Comparison of ENCODE assay signal across 13 cellular contexts in the genomic region with DNA sequence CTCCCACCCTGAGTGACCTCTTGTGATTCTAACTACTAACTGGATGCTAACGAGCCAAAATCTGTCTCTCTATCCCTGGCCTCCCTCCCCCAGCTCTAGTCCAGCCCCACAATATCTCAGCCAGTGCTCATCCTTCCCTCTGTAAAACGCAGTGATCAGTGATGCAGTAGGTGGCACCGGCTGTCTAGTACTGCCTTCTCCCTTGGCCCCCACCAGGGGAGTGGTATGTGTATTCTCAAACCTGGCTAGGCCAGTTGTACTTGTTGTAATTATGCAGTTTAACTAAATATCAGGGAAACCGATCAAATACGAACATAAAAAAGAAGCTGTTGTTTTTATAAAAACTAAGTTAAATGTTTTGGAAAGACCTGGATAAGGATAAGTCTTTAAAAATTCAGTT.
A peak's percentile ranks its signal among the peaks of the same experiment; 100 is the strongest.
DNase-seq lines count a peak whose midpoint lies in the region; ATAC-seq and TF ChIP-seq lines count a peak whose summit lies in the region.
"Had no signal": no experiment of that assay in that cellular context is flagged by ENCODE, and none has a peak within 500 bp of the region (broad histone marks: within the 10 kb centered on the region; RNA-seq: fewer than 3 reads in every experiment).

No MANE protein-coding gene starts in this region.

- H3K27me3 Mint-ChIP-seq in T-helper 17 cell = no peaks in the 10 kb centered on the region
- H3K27me3 Mint-ChIP-seq in progenitor cell of endocrine pancreas = no peaks in the 10 kb centered on the region
- no peaks in the 10 kb centered on the region for H3K27me3 Mint-ChIP-seq in type B pancreatic cell
- H3K27me3 Mint-ChIP-seq: B cell; CD4-positive, alpha-beta T cell had no signal

- DNase-seq in T-helper 17 cell = no peak
- peak; percentile 67 for DNase-seq in islet precursor cell
- DNase-seq in progenitor cell of endocrine pancreas (ENCODE audit: low spot score, unreplicated experiment) = no peak
- no peak for DNase-seq in type B pancreatic cell (ENCODE audit: extremely low spot score, unreplicated experiment)
- no peak for DNase-seq in NCI-H446 (lab: John Stamatoyannopoulos, UW)
- DNase-seq: Caco-2; CD4-positive, alpha-beta T cell; DND-41; GDM1 had no signal

- H3K36me3 Mint-ChIP-seq in T-helper 17 cell (ENCODE audit: low read depth) (peaks cover 17% of the 10 kb centered on the region), progenitor cell of endocrine pancreas (ENCODE audit: insufficient read depth) (peaks cover 11% of the 10 kb centered on the region), type B pancreatic cell (peaks cover 36% of the 10 kb centered on the region)

- H3K9me3 Mint-ChIP-seq in progenitor cell of endocrine pancreas (ENCODE audit: low read depth) = no peaks in the 10 kb centered on the region
- H3K9me3 Mint-ChIP-seq in type B pancreatic cell = peaks cover 5% of the 10 kb centered on the region
- H3K9me3 Mint-ChIP-seq: CD4-positive, alpha-beta T cell had no signal

- H3K4me3 Mint-ChIP-seq in T-helper 17 cell (no peak overlapping the region), progenitor cell of endocrine pancreas (ENCODE audit: low read depth) (no peak overlapping the region), type B pancreatic cell (peak overlapping the region; percentile 23)
- H3K4me3 Mint-ChIP-seq: B cell; CD4-positive, alpha-beta T cell had no signal

- ATAC-seq in T-helper 17 cell (no peak), GM18868 (IDR thresholded peaks at IDR 0.05; ENCODE audit: unreplicated experiment) (no peak), HG03135 (IDR thresholded peaks at IDR 0.05; ENCODE audit: unreplicated experiment) (no peak)

- no peaks in the 10 kb centered on the region for H3K9me3 ChIP-seq in T-helper 17 cell (ENCODE audit: control insufficient read depth, low read length, poor library complexity, severe bottlenecking)
- H3K9me3 ChIP-seq: Caco-2, HAP-1 had no signal

- peak overlapping the region; percentile 53 for H3K27ac Mint-ChIP-seq in T-helper 17 cell
- H3K27ac Mint-ChIP-seq in progenitor cell of endocrine pancreas = peak overlapping the region; percentile 67
- peak overlapping the region; percentile 59 for H3K27ac Mint-ChIP-seq in type B pancreatic cell
- H3K27ac Mint-ChIP-seq: B cell; CD4-positive, alpha-beta T cell had no signal

- TF ChIP-seq CTCF in progenitor cell of endocrine pancreas (IDR thresholded peaks at IDR 0.05; ENCODE audit: unreplicated experiment) (no peak), type B pancreatic cell (conservative IDR thresholded peaks at IDR 0.05) (peak; percentile 19)

- H3K4me1 Mint-ChIP-seq in T-helper 17 cell (peaks cover 8% of the 10 kb centered on the region), progenitor cell of endocrine pancreas (ENCODE audit: low read depth) (no peaks in the 10 kb centered on the region), type B pancreatic cell (ENCODE audit: unreplicated experiment) (peaks cover 13% of the 10 kb centered on the region)
- H3K4me1 Mint-ChIP-seq: B cell had no signal
